Comparison of ENCODE assay signal across 8 cellular contexts in genomic region chr7:130941322-130942210, GRCh38.
DNase-seq lines count a peak whose midpoint lies in the region; ATAC-seq, FAIRE-seq and TF ChIP-seq lines count a peak whose summit lies in the region.

No MANE protein-coding gene starts in this region.

- no peak overlapping the region for H2AFZ ChIP-seq in keratinocyte (ENCODE audit: control insufficient read depth, low read length)

- TF ChIP-seq CTCF in C4-2B (conservative IDR thresholded peaks at IDR 0.05) (no peak), keratinocyte (optimal IDR thresholded peaks at IDR 0.05 in 1 of 3, IDR thresholded peaks at IDR 0.05 in 1 of 3, conservative IDR thresholded peaks at IDR 0.05 in 1 of 3; ENCODE audit: extremely low read depth in 1 of 3, insufficient read depth in 2 of 3, low read length in 3 of 3) (no peak)

- H3K4me3 ChIP-seq in MG63 (peak overlapping the region; percentile 58), adipocyte (ENCODE audit: low read length) (peak overlapping the region; percentile 77), keratinocyte (ENCODE audit: control insufficient read depth in 2 of 3, extremely low read depth in 1 of 3, insufficient read depth in 2 of 3, low read depth in 1 of 3, low read length in 3 of 3) (peak overlapping the region; percentile 37 to 67 (median 64))

- no peaks in the 10 kb centered on the region for H3K27me3 Mint-ChIP-seq in stimulated activated naive CD8-positive, alpha-beta T cell treated with anti-CD3 and anti-CD28 coated beads, Interleukin-15, amount 100 ng/mL, for 72 hours

- H3K4me2 ChIP-seq in keratinocyte (ENCODE audit: control insufficient read depth, extremely low read depth, insufficient read depth, low read depth, low read length) = peak overlapping the region; percentile 91

- H3K9ac ChIP-seq in adipocyte (ENCODE audit: low read length) = peak overlapping the region; percentile 84
- peak overlapping the region; percentile 81 for H3K9ac ChIP-seq in keratinocyte (ENCODE audit: control insufficient read depth, extremely low read depth, insufficient read depth, low read length)

- H3K4me1 ChIP-seq in adipocyte (ENCODE audit: control insufficient read depth, insufficient read depth, low read length) (peaks cover 72% of the 10 kb centered on the region), keratinocyte (ENCODE audit: control insufficient read depth, extremely low read depth, insufficient read depth, low read length) (peaks cover 27% of the 10 kb centered on the region)

- H4K20me1 ChIP-seq in keratinocyte (ENCODE audit: control insufficient read depth, extremely low read depth, insufficient read depth, low read length) = no peaks in the 10 kb centered on the region

- no peak for FAIRE-seq in keratinocyte (lab: Jason Lieb, UNC)

- peaks cover 95% of the 10 kb centered on the region for H3K4me1 Mint-ChIP-seq in stimulated activated naive CD8-positive, alpha-beta T cell treated with anti-CD3 and anti-CD28 coated beads, Interleukin-15, amount 100 ng/mL, for 72 hours

- peaks cover 87% of the 10 kb centered on the region for H3K79me2 ChIP-seq in keratinocyte (ENCODE audit: control insufficient read depth, insufficient read depth, low read length)

- H3K27ac ChIP-seq in C4-2B (peak overlapping the region; percentile 31), keratinocyte (ENCODE audit: control insufficient read depth, insufficient read depth, low read length) (peak overlapping the region; percentile 87)

- no peak for ATAC-seq in stimulated activated naive CD8-positive, alpha-beta T cell treated with anti-CD3 and anti-CD28 coated beads, Interleukin-15, amount 100 ng/mL, for 72 hours
- no peak for ATAC-seq in HG02981 (IDR thresholded peaks at IDR 0.05; ENCODE audit: unreplicated experiment)

- H3K9me3 Mint-ChIP-seq in stimulated activated naive CD8-positive, alpha-beta T cell treated with anti-CD3 and anti-CD28 coated beads, Interleukin-15, amount 100 ng/mL, for 72 hours = no peaks in the 10 kb centered on the region

- H3K4me3 Mint-ChIP-seq in stimulated activated naive CD8-positive, alpha-beta T cell treated with anti-CD3 and anti-CD28 coated beads, Interleukin-15, amount 100 ng/mL, for 72 hours = peak overlapping the region; percentile 74 to 82

- dilution Hi-C loops in keratinocyte (cut with MboI; ENCODE audit: extremely low pct_ligation_motif_present, low sequenced_read_pairs) = no loop called here

- peak overlapping the region; percentile 72 to 92 for H3K27ac Mint-ChIP-seq in stimulated activated naive CD8-positive, alpha-beta T cell treated with anti-CD3 and anti-CD28 coated beads, Interleukin-15, amount 100 ng/mL, for 72 hours

- DNase-seq in MG63 (peak; percentile 68), adipocyte (ENCODE audit: low read depth) (peak; percentile 67), keratinocyte (ENCODE audit: low read depth, low spot score) (no peak), NCI-H1417 treated with DMSO at 0.1 percent for 48 hours (lab: John Stamatoyannopoulos, UW) (no peak), NCI-H1092 treated with DMSO at 0.1 percent for 48 hours (lab: John Stamatoyannopoulos, UW) (no peak)
- DNase-seq in stimulated activated naive CD8-positive, alpha-beta T cell treated with anti-CD3 and anti-CD28 coated beads, Interleukin-15, amount 100 ng/mL, for 72 hours = no peak

- no peaks in the 10 kb centered on the region for H3K9me3 ChIP-seq in MG63
- no peaks in the 10 kb centered on the region for H3K9me3 ChIP-seq in adipocyte (ENCODE audit: control insufficient read depth, low read length)
- H3K9me3 ChIP-seq in keratinocyte (ENCODE audit: control insufficient read depth, low read depth, low read length) = no peaks in the 10 kb centered on the region

- peaks cover 62% of the 10 kb centered on the region for H3K36me3 ChIP-seq in MG63
- peaks cover 33% of the 10 kb centered on the region for H3K36me3 ChIP-seq in adipocyte (ENCODE audit: control insufficient read depth, insufficient read depth, low read length, severe bottlenecking)
- H3K36me3 ChIP-seq in keratinocyte (ENCODE audit: control insufficient read depth in 2 of 2, extremely low read depth in 1 of 2, insufficient read depth in 2 of 2, low read length in 2 of 2) = peaks cover 0 to 10% of the 10 kb centered on the region in 2 experiments

- H3K27me3 ChIP-seq in MG63 (no peaks in the 10 kb centered on the region), adipocyte (replicated peaks; ENCODE audit: control insufficient read depth, insufficient read depth, low read length) (no peaks in the 10 kb centered on the region), keratinocyte (ENCODE audit: control insufficient read depth, extremely low read depth, insufficient read depth, low read length) (no peaks in the 10 kb centered on the region)

- no peaks in the 10 kb centered on the region for H3K9me1 ChIP-seq in keratinocyte (ENCODE audit: control insufficient read depth, extremely low read depth, insufficient read depth, low read length)

Comparison
In these comparisons a context has a peak if more than half of its experiments do, and no peak if none do; other contexts are left out.
1. DNase-seq: peak in MG63 (single experiment) and adipocyte (single experiment); none in keratinocyte (single experiment), stimulated activated naive CD8-positive, alpha-beta T cell treated with anti-CD3 and anti-CD28 coated beads, Interleukin-15, amount 100 ng/mL, for 72 hours (0 of 2), NCI-H1417 treated with DMSO at 0.1 percent for 48 hours (single experiment) and NCI-H1092 treated with DMSO at 0.1 percent for 48 hours (single experiment).
2. Peak in every context shown above with its lines, with median percentiles within 50 percentile points of each other: H3K4me3 ChIP-seq.